Comparison of ENCODE assay signal across 9 cellular contexts in the genomic region with DNA sequence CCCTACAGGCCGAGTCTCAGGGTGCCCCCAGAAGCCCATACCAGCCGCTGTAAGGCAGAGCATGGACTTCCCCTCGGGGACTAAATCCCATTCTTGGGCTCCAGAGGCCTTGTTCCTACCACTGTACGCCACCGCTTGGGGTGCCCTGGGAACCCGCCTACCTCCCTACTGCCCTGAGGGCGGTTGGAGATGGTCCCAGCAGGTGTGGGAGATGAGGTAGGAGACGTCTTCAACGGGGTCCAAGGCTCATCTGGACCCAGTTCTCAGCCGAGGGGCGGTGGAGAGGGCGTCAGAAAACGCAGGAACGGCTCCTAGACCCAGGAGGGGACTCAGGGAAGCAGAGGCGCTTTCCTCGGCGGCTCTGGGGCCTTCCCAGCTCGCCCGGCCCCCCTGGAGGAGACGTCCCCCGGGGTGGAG. TPM values are rescaled to one million over a fixed set of nuclear protein-coding genes. Genes with fewer than 3 reads are reported as not detected.
A peak's percentile ranks its signal among the peaks of the same experiment; 100 is the strongest.
DNase-seq lines count a peak whose midpoint lies in the region; ATAC-seq and TF ChIP-seq lines count a peak whose summit lies in the region.
"Had no signal": no experiment of that assay in that cellular context is flagged by ENCODE, and none has a peak within 500 bp of the region (broad histone marks: within the 10 kb centered on the region; RNA-seq: fewer than 3 reads in every experiment).

No MANE protein-coding gene starts in this region.

- POLR2A ChIA-PET in CD4-positive, alpha-beta T cell (lab: Charles Lee): interaction anchor here (0.9 to 1.7 kb wide), 4 partner anchors 16 to 106 kb away, joined by 4 to 5 read pairs (median 4); a partner anchor contains a TSS

- H3K4me1 Mint-ChIP-seq in activated T-cell treated with anti-CD3 and anti-CD28 coated beads, Interleukin-2, amount 50 U/mL, for 72 hours (ENCODE audit: low read depth): peaks cover 26% of the 10 kb centered on the region
- peaks cover 27% of the 10 kb centered on the region for H3K4me1 Mint-ChIP-seq in activated T-cell treated with anti-CD3 and anti-CD28 coated beads, Interleukin-2, amount 50 U/mL, for 24 hours (ENCODE audit: low read depth)
- H3K4me1 Mint-ChIP-seq in dendritic cell treated with granulocyte-macrophage colony-stimulating factor and Interleukin-4, amounts not matched to agents 40 ng/mL and 50 ng/mL, for 4 days (ENCODE audit: low read depth): peaks cover 18% of the 10 kb centered on the region
- H3K4me1 Mint-ChIP-seq in CD4-positive, alpha-beta T cell (ENCODE audit: low read depth): peaks cover 27% of the 10 kb centered on the region

- H3K36me3 Mint-ChIP-seq in activated T-cell treated with anti-CD3 and anti-CD28 coated beads, Interleukin-2, amount 50 U/mL, for 72 hours (ENCODE audit: insufficient read depth in 2 of 2): peaks cover 47 to 68% of the 10 kb centered on the region in 2 donors
- peaks cover 75% of the 10 kb centered on the region for H3K36me3 Mint-ChIP-seq in activated T-cell treated with anti-CD3 and anti-CD28 coated beads, Interleukin-2, amount 50 U/mL, for 24 hours (ENCODE audit: low read depth)
- peaks cover 54% of the 10 kb centered on the region for H3K36me3 Mint-ChIP-seq in dendritic cell treated with granulocyte-macrophage colony-stimulating factor and Interleukin-4, amounts not matched to agents 40 ng/mL and 50 ng/mL, for 4 days (ENCODE audit: low read depth)
- H3K36me3 Mint-ChIP-seq in CD4-positive, alpha-beta T cell (ENCODE audit: low read depth): peaks cover 70% of the 10 kb centered on the region

- no peaks in the 10 kb centered on the region for H3K27me3 Mint-ChIP-seq in activated T-cell treated with anti-CD3 and anti-CD28 coated beads, Interleukin-2, amount 50 U/mL, for 72 hours (ENCODE audit: low read depth)
- H3K27me3 Mint-ChIP-seq in activated T-cell treated with anti-CD3 and anti-CD28 coated beads, Interleukin-2, amount 50 U/mL, for 24 hours: no peaks in the 10 kb centered on the region
- H3K27me3 Mint-ChIP-seq in dendritic cell treated with granulocyte-macrophage colony-stimulating factor and Interleukin-4, amounts not matched to agents 40 ng/mL and 50 ng/mL, for 4 days: no peaks in the 10 kb centered on the region
- H3K27me3 Mint-ChIP-seq in CD4-positive, alpha-beta T cell: no peaks in the 10 kb centered on the region

- peak overlapping the region; percentile 92 to 98 for H3K4me3 Mint-ChIP-seq in activated T-cell treated with anti-CD3 and anti-CD28 coated beads, Interleukin-2, amount 50 U/mL, for 72 hours
- H3K4me3 Mint-ChIP-seq in activated T-cell treated with anti-CD3 and anti-CD28 coated beads, Interleukin-2, amount 50 U/mL, for 24 hours: no peak overlapping the region
- H3K4me3 Mint-ChIP-seq in dendritic cell treated with granulocyte-macrophage colony-stimulating factor and Interleukin-4, amounts not matched to agents 40 ng/mL and 50 ng/mL, for 4 days: peak overlapping the region; percentile 90
- H3K4me3 Mint-ChIP-seq in CD4-positive, alpha-beta T cell: no peak overlapping the region

- H3K27me3 ChIP-seq in mucosa of stomach (ENCODE audit: control insufficient read depth, insufficient read depth, low read length) (no peaks in the 10 kb centered on the region), thoracic aorta (replicated peaks; ENCODE audit: insufficient read depth) (no peaks in the 10 kb centered on the region)
- no peaks in the 10 kb centered on the region for H3K27me3 ChIP-seq in CD4-positive, alpha-beta T cell (ENCODE audit: control insufficient read depth, insufficient read depth, low read length)
- H3K27me3 ChIP-seq: adrenal gland had no signal

- TF ChIP-seq CTCF in thoracic aorta (IDR thresholded peaks at IDR 0.05): no peak
- TF ChIP-seq CTCF in CD4-positive, alpha-beta T cell (IDR thresholded peaks at IDR 0.05): no peak

- no peaks in the 10 kb centered on the region for H3K36me3 ChIP-seq in mucosa of stomach (ENCODE audit: control insufficient read depth, insufficient read depth, low read length)
- peaks cover 4% of the 10 kb centered on the region for H3K36me3 ChIP-seq in thoracic aorta
- H3K36me3 ChIP-seq: adrenal gland had no signal

- H3K4me1 ChIP-seq in mucosa of stomach (ENCODE audit: control insufficient read depth, insufficient read depth, low read length) (peaks cover 7% of the 10 kb centered on the region), thoracic aorta (ENCODE audit: control insufficient read depth in 1 of 2, low read depth in 2 of 2) (peaks cover 6 to 19% of the 10 kb centered on the region in 2 donors)

- CTCF ChIA-PET in CD4-positive, alpha-beta T cell (lab: Charles Lee): interaction anchor here (2.1 kb wide), 1 partner anchor 106 kb away, joined by 6 read pairs; a partner anchor contains a TSS

- intact Hi-C loops in dendritic cell treated with granulocyte-macrophage colony-stimulating factor and Interleukin-4, amounts not matched to agents 40 ng/mL and 50 ng/mL, for 4 days (cut with micrococcal nuclease): no loop called here
- intact Hi-C loops in CD4-positive, alpha-beta T cell (cut with DNase I, micrococcal nuclease): loop anchor here in 1 of 2 experiments (5.0 to 10.0 kb wide), 2 partner anchors 144 to 572 kb away; a partner anchor contains a TSS

- no peak overlapping the region for H3K9ac ChIP-seq in mucosa of stomach (ENCODE audit: low read length)

- DNase-seq in activated T-cell treated with anti-CD3 and anti-CD28 coated beads, Interleukin-2, amount 50 U/mL, for 72 hours: no peak
- DNase-seq in activated T-cell treated with anti-CD3 and anti-CD28 coated beads, Interleukin-2, amount 50 U/mL, for 24 hours: no peak
- DNase-seq in thoracic aorta (ENCODE audit: low spot score) (no peak), putamen (ENCODE audit: low spot score) (no peak)
- DNase-seq in stimulated activated CD4-positive, alpha-beta T cell treated with anti-CD3 and anti-CD28 coated beads, Interleukin-2, amount 100 ng/mL, for 48 hours: no peak
- no peak for DNase-seq in CD4-positive, alpha-beta T cell

- H3K9me3 ChIP-seq in mucosa of stomach (ENCODE audit: control insufficient read depth, low read length): no peaks in the 10 kb centered on the region
- peaks cover 21% of the 10 kb centered on the region for H3K9me3 ChIP-seq in thoracic aorta
- H3K9me3 ChIP-seq in CD4-positive, alpha-beta T cell (ENCODE audit: control insufficient read depth, low read length): peaks cover 35% of the 10 kb centered on the region

- peak overlapping the region; percentile 40 for H3K4me3 ChIP-seq in mucosa of stomach (ENCODE audit: low read length)
- H3K4me3 ChIP-seq in thoracic aorta: peak overlapping the region; percentile 72

- H3K27ac ChIP-seq in thoracic aorta: no peak overlapping the region
- no peak overlapping the region for H3K27ac ChIP-seq in CD4-positive, alpha-beta T cell (ENCODE audit: low read depth, low read length)

- peaks cover 33 to 35% of the 10 kb centered on the region in 2 donors for H3K9me3 Mint-ChIP-seq in activated T-cell treated with anti-CD3 and anti-CD28 coated beads, Interleukin-2, amount 50 U/mL, for 72 hours
- peaks cover 64% of the 10 kb centered on the region for H3K9me3 Mint-ChIP-seq in activated T-cell treated with anti-CD3 and anti-CD28 coated beads, Interleukin-2, amount 50 U/mL, for 24 hours
- peaks cover 67% of the 10 kb centered on the region for H3K9me3 Mint-ChIP-seq in dendritic cell treated with granulocyte-macrophage colony-stimulating factor and Interleukin-4, amounts not matched to agents 40 ng/mL and 50 ng/mL, for 4 days
- H3K9me3 Mint-ChIP-seq in CD4-positive, alpha-beta T cell: peaks cover 31% of the 10 kb centered on the region

- H3K27ac Mint-ChIP-seq in activated T-cell treated with anti-CD3 and anti-CD28 coated beads, Interleukin-2, amount 50 U/mL, for 72 hours: no peak overlapping the region
- H3K27ac Mint-ChIP-seq in activated T-cell treated with anti-CD3 and anti-CD28 coated beads, Interleukin-2, amount 50 U/mL, for 24 hours: no peak overlapping the region
- peak overlapping the region; percentile 74 for H3K27ac Mint-ChIP-seq in dendritic cell treated with granulocyte-macrophage colony-stimulating factor and Interleukin-4, amounts not matched to agents 40 ng/mL and 50 ng/mL, for 4 days
- no peak overlapping the region for H3K27ac Mint-ChIP-seq in CD4-positive, alpha-beta T cell

- ATAC-seq in activated T-cell treated with anti-CD3 and anti-CD28 coated beads, Interleukin-2, amount 50 U/mL, for 72 hours (replicated peaks in 1 of 2): no peak
- no peak for ATAC-seq in thoracic aorta (ENCODE audit: insufficient number of reproducible peaks, low FRiP score, low read depth)
- no peak for ATAC-seq in CD4-positive, alpha-beta T cell (ENCODE audit: poor library complexity)

RNA-seq across cellular contexts. Expression of a gene that starts 0.8 kb away (rescaled TPM):
- total RNA-seq in activated T-cell treated with anti-CD3 and anti-CD28 coated beads, Interleukin-2, amount 50 U/mL, for 72 hours: 1 to 10 TPM; 5.1 to 9.0 TPM
- 10 to 100 TPM in 1 of 2 donors, 1 to 10 TPM in 1; 5.4 to 29.2 TPM for total RNA-seq in thoracic aorta
- 1 to 10 TPM; 6.9 to 7.1 TPM for total RNA-seq in CD4-positive, alpha-beta T cell

RNA-seq across cellular contexts. Expression of a gene that starts 4.4 kb away (rescaled TPM):
- total RNA-seq in activated T-cell treated with anti-CD3 and anti-CD28 coated beads, Interleukin-2, amount 50 U/mL, for 72 hours: 1 to 10 TPM; 3.2 to 5.5 TPM
- total RNA-seq in thoracic aorta: 1 to 10 TPM; 1.6 to 4.1 TPM
- 1 to 10 TPM; 5.2 to 5.7 TPM for total RNA-seq in CD4-positive, alpha-beta T cell

RNA-seq across cellular contexts. Expression of a gene that starts 16.6 kb away (rescaled TPM):
- total RNA-seq in activated T-cell treated with anti-CD3 and anti-CD28 coated beads, Interleukin-2, amount 50 U/mL, for 72 hours: 1 to 10 TPM; 5.6 to 7.9 TPM
- total RNA-seq in thoracic aorta: 1 to 10 TPM; 3.8 to 7.4 TPM
- 1 to 10 TPM; 2.7 to 3.4 TPM for total RNA-seq in CD4-positive, alpha-beta T cell

RNA-seq across cellular contexts. Expression of a gene that starts 23.4 kb away (rescaled TPM):
- 10 to 100 TPM; 12.2 to 12.9 TPM for total RNA-seq in activated T-cell treated with anti-CD3 and anti-CD28 coated beads, Interleukin-2, amount 50 U/mL, for 72 hours
- total RNA-seq in thoracic aorta: 1 to 10 TPM; 6.3 to 6.5 TPM
- total RNA-seq in CD4-positive, alpha-beta T cell: 10 to 100 TPM; 15.7 to 20.0 TPM

RNA-seq across cellular contexts. Expression of a gene that starts 30.9 kb away (rescaled TPM):
- 10 to 100 TPM; 12.8 to 14.0 TPM for total RNA-seq in activated T-cell treated with anti-CD3 and anti-CD28 coated beads, Interleukin-2, amount 50 U/mL, for 72 hours
- total RNA-seq in thoracic aorta: 10 to 100 TPM; 18.4 to 43.7 TPM
- 10 to 100 TPM; 24.6 to 25.7 TPM for total RNA-seq in CD4-positive, alpha-beta T cell

Comparison
In these comparisons a context has a peak if more than half of its experiments do, and no peak if none do; other contexts are left out.
1. H3K4me3 Mint-ChIP-seq: peak in activated T-cell treated with anti-CD3 and anti-CD28 coated beads, Interleukin-2, amount 50 U/mL, for 72 hours (2 of 2) and dendritic cell treated with granulocyte-macrophage colony-stimulating factor and Interleukin-4, amounts not matched to agents 40 ng/mL and 50 ng/mL, for 4 days (single experiment); none in activated T-cell treated with anti-CD3 and anti-CD28 coated beads, Interleukin-2, amount 50 U/mL, for 24 hours (single experiment) and CD4-positive, alpha-beta T cell (single experiment).